In the genomic region with DNA sequence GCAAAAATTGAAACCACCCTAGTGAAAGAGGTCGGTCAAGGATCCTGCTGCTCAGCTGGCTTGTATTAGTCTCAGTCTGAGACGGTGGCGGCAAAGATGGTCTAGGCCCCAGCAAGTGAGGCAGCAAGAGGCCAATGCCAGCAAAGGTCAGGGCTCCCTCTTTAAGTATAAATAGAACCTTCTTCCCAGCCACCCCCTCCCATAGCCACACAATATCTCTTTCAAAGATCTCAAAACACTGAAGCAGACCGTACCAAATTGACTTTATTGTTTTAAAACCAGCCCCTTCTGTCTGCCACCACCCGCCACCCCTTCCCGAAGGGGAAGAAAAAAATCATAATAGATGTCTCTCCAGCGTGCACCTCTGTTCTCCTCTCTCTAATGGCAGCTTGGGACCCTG, we compare ENCODE assay signal across 24 cellular contexts.
DNase-seq lines count a peak whose midpoint lies in the region; ATAC-seq and TF ChIP-seq lines count a peak whose summit lies in the region.
"Had no signal": no experiment of that assay in that cellular context is flagged by ENCODE, and none has a peak within 500 bp of the region (broad histone marks: within the 10 kb centered on the region; RNA-seq: fewer than 3 reads in every experiment).

No MANE protein-coding gene starts in this region.

- POLR2A ChIA-PET in CD4-positive, alpha-beta T cell (lab: Charles Lee) = no interaction called here

- TF ChIP-seq CTCF in heart left ventricle (IDR thresholded peaks at IDR 0.05) (no peak), neural crest cell (conservative IDR thresholded peaks at IDR 0.05) (no peak)
- TF ChIP-seq CTCF in CD4-positive, alpha-beta T cell (IDR thresholded peaks at IDR 0.05) = no peak

- H3K4me1 ChIP-seq in heart left ventricle (peaks cover 0 to 7% (median 0%) of the 10 kb centered on the region in 12 donors), neuronal stem cell (ENCODE audit: control insufficient read depth in 2 of 2, insufficient read depth in 1 of 2, low read depth in 1 of 2, low read length in 2 of 2) (peaks cover 0 to 11% of the 10 kb centered on the region in 2 donors)

- no peak overlapping the region for H3K4me2 ChIP-seq in neuronal stem cell (ENCODE audit: insufficient read depth, low read length, poor library complexity, severe bottlenecking)
- H3K4me2 ChIP-seq: BLaER1 had no signal

- DNase-seq in cardiac septum (ENCODE audit: low spot score) (peak; percentile 7), heart left ventricle (no peak), foreskin melanocyte (peak; percentile 40), neural crest cell (ENCODE audit: low read depth, low spot score) (peak; percentile 25), DMS 273 treated with DMSO at 0.1 percent for 48 hours (lab: John Stamatoyannopoulos, UW) (no peak), neuronal stem cell (ENCODE audit: low spot score) (no peak)
- no peak for DNase-seq in activated naive CD4-positive, alpha-beta T cell treated with anti-CD3 and anti-CD28 coated beads for 36 hours
- DNase-seq in CD4-positive, alpha-beta T cell = no peak
- DNase-seq: 8988T; ACHN; CD4-positive, CD25-positive, alpha-beta regulatory T cell; GDM1; IMR-90; KG1; MG63; NCI-H1694; NCI-H2029 treated with DMSO at 0.1 percent for 48 hours; NCI-H526 treated with DMSO at 0.1 percent for 48 hours; SHP77 had no signal

- no peak for TF ChIP-seq POLR2A in heart left ventricle (IDR thresholded peaks at IDR 0.05)

- H3K79me1 ChIP-seq in neuronal stem cell (ENCODE audit: low read depth, low read length) = no peaks in the 10 kb centered on the region

- H3K23ac ChIP-seq in neuronal stem cell (ENCODE audit: low read depth, low read length, poor library complexity) = no peak overlapping the region

- H3K9me3 Mint-ChIP-seq in neural crest cell = no peaks in the 10 kb centered on the region
- H3K9me3 Mint-ChIP-seq in activated naive CD4-positive, alpha-beta T cell treated with anti-CD3 and anti-CD28 coated beads for 36 hours = no peaks in the 10 kb centered on the region
- no peaks in the 10 kb centered on the region for H3K9me3 Mint-ChIP-seq in CD4-positive, alpha-beta T cell

- peaks cover 46% of the 10 kb centered on the region for H3K4me1 Mint-ChIP-seq in neural crest cell
- no peaks in the 10 kb centered on the region for H3K4me1 Mint-ChIP-seq in activated naive CD4-positive, alpha-beta T cell treated with anti-CD3 and anti-CD28 coated beads for 36 hours (ENCODE audit: low read depth)
- no peaks in the 10 kb centered on the region for H3K4me1 Mint-ChIP-seq in CD4-positive, alpha-beta T cell (ENCODE audit: low read depth)

- no peak overlapping the region for H4K91ac ChIP-seq in neuronal stem cell (ENCODE audit: low read depth, low read length, poor library complexity)

- no peak overlapping the region for H3K18ac ChIP-seq in neuronal stem cell (ENCODE audit: low read length)

- H2BK15ac ChIP-seq in neuronal stem cell (ENCODE audit: low read length) = no peak overlapping the region

- H2BK120ac ChIP-seq in neuronal stem cell (ENCODE audit: low read depth, low read length) = no peak overlapping the region

- H3K4me3 ChIP-seq in heart left ventricle (no peak overlapping the region), neuronal stem cell (ENCODE audit: low read length in 2 of 2) (no peak overlapping the region)
- H3K4me3 ChIP-seq: BLaER1, GM12878, MG63, SK-N-MC had no signal

- H3K27ac ChIP-seq in heart left ventricle (no peak overlapping the region), neuronal stem cell (replicated peaks; ENCODE audit: low read length) (no peak overlapping the region)
- H3K27ac ChIP-seq in CD4-positive, alpha-beta T cell (ENCODE audit: low read depth, low read length) = no peak overlapping the region
- H3K27ac ChIP-seq: BLaER1, RWPE1, SK-N-MC had no signal

- H3K27me3 ChIP-seq in heart left ventricle (no peaks in the 10 kb centered on the region), neuronal stem cell (ENCODE audit: control insufficient read depth in 3 of 3, insufficient read depth in 3 of 3, low read depth in 1 of 3, low read length in 3 of 3) (peaks cover 0 to 7% (median 0%) of the 10 kb centered on the region in 3 experiments)
- H3K27me3 ChIP-seq in CD4-positive, alpha-beta T cell (ENCODE audit: control insufficient read depth, insufficient read depth, low read length) = peaks cover 3% of the 10 kb centered on the region
- H3K27me3 ChIP-seq: BLaER1, MG63 had no signal

- peak overlapping the region; percentile 16 for H3K4me3 Mint-ChIP-seq in neural crest cell
- no peak overlapping the region for H3K4me3 Mint-ChIP-seq in activated naive CD4-positive, alpha-beta T cell treated with anti-CD3 and anti-CD28 coated beads for 36 hours
- H3K4me3 Mint-ChIP-seq in CD4-positive, alpha-beta T cell = no peak overlapping the region
- H3K4me3 Mint-ChIP-seq: CD4-positive, CD25-positive, alpha-beta regulatory T cell had no signal

- no peak overlapping the region for H2AFZ ChIP-seq in neuronal stem cell (ENCODE audit: low read length)

- H3K9me3 ChIP-seq in heart left ventricle (peaks cover 0 to 12% (median 0%) of the 10 kb centered on the region in 12 donors), neuronal stem cell (replicated peaks in 1 of 2; ENCODE audit: control insufficient read depth in 2 of 2, insufficient read depth in 1 of 2, low read depth in 1 of 2, low read length in 2 of 2) (no peaks in the 10 kb centered on the region)
- H3K9me3 ChIP-seq in CD4-positive, alpha-beta T cell (ENCODE audit: control insufficient read depth, low read length) = no peaks in the 10 kb centered on the region
- H3K9me3 ChIP-seq: MG63 had no signal

- H2BK5ac ChIP-seq in neuronal stem cell (ENCODE audit: low read length) = no peak overlapping the region

- no peak overlapping the region for H3K4ac ChIP-seq in neuronal stem cell (ENCODE audit: low read length)

- H3K27me3 Mint-ChIP-seq in neural crest cell (ENCODE audit: low read depth) = no peaks in the 10 kb centered on the region
- H3K27me3 Mint-ChIP-seq in activated naive CD4-positive, alpha-beta T cell treated with anti-CD3 and anti-CD28 coated beads for 36 hours (ENCODE audit: low read depth) = peaks cover 8% of the 10 kb centered on the region
- H3K27me3 Mint-ChIP-seq in CD4-positive, alpha-beta T cell = peaks cover 21% of the 10 kb centered on the region
- H3K27me3 Mint-ChIP-seq: CD4-positive, CD25-positive, alpha-beta regulatory T cell had no signal

- H3K9ac ChIP-seq in neuronal stem cell (ENCODE audit: low read depth, low read length, poor library complexity) = no peak overlapping the region
- H3K9ac ChIP-seq: BLaER1 had no signal

- WGBS in heart left ventricle, 4 donors = 85 to 89% (median 87%) methylated on average over 7 of the region's 7 CpGs
- WGBS in neuronal stem cell (ENCODE audit: extremely low coverage in 2 of 2, insufficient read length in 2 of 2, insufficient replicate concordance in 1 of 2), 2 donors = no CpG with 5 or more reads among the region's 7 CpGs

- H3K36me3 ChIP-seq in heart left ventricle (no peaks in the 10 kb centered on the region), neuronal stem cell (replicated peaks in 1 of 2; ENCODE audit: control insufficient read depth in 2 of 2, insufficient read depth in 2 of 2, low read length in 2 of 2) (no peaks in the 10 kb centered on the region)
- H3K36me3 ChIP-seq: BLaER1 had no signal

- no peaks in the 10 kb centered on the region for H3K36me3 Mint-ChIP-seq in neural crest cell (ENCODE audit: low read depth)
- no peaks in the 10 kb centered on the region for H3K36me3 Mint-ChIP-seq in activated naive CD4-positive, alpha-beta T cell treated with anti-CD3 and anti-CD28 coated beads for 36 hours (ENCODE audit: low read depth)
- no peaks in the 10 kb centered on the region for H3K36me3 Mint-ChIP-seq in CD4-positive, alpha-beta T cell (ENCODE audit: low read depth)
- H3K36me3 Mint-ChIP-seq: CD4-positive, CD25-positive, alpha-beta regulatory T cell had no signal

- no peak overlapping the region for H4K8ac ChIP-seq in neuronal stem cell (ENCODE audit: low read depth, low read length)

- no peak overlapping the region for H3K14ac ChIP-seq in neuronal stem cell (ENCODE audit: low read length)

- ATAC-seq in heart left ventricle = no peak
- no peak for ATAC-seq in CD4-positive, alpha-beta T cell (ENCODE audit: poor library complexity)
- ATAC-seq: GM12878, HCT116 had no signal

- no peak overlapping the region for H3K27ac Mint-ChIP-seq in neural crest cell (ENCODE audit: unreplicated experiment)
- no peak overlapping the region for H3K27ac Mint-ChIP-seq in activated naive CD4-positive, alpha-beta T cell treated with anti-CD3 and anti-CD28 coated beads for 36 hours
- no peak overlapping the region for H3K27ac Mint-ChIP-seq in CD4-positive, alpha-beta T cell
- H3K27ac Mint-ChIP-seq: CD4-positive, CD25-positive, alpha-beta regulatory T cell had no signal

- CTCF ChIA-PET in activated naive CD4-positive, alpha-beta T cell treated with anti-CD3 and anti-CD28 coated beads for 36 hours (lab: Charles Lee) = no interaction called here
- CTCF ChIA-PET in CD4-positive, alpha-beta T cell (lab: Charles Lee) = no interaction called here

- no peak overlapping the region for H2BK12ac ChIP-seq in neuronal stem cell (ENCODE audit: low read length)

- H2AK5ac ChIP-seq in neuronal stem cell (ENCODE audit: low read depth, low read length) = no peak overlapping the region

- intact Hi-C loops in cardiac septum (cut with DNase I) (no loop called here), heart left ventricle (cut with DNase I) (no loop called here)
- intact Hi-C loops in activated naive CD4-positive, alpha-beta T cell treated with anti-CD3 and anti-CD28 coated beads for 36 hours (cut with micrococcal nuclease) = no loop called here
- intact Hi-C loops in CD4-positive, alpha-beta T cell (cut with DNase I, micrococcal nuclease) = no loop called here

Comparison
In these comparisons a context has a peak if more than half of its experiments do, and no peak if none do; other contexts are left out.
1. DNase-seq: peak in cardiac septum (single experiment), foreskin melanocyte (single experiment) and neural crest cell (single experiment); none in heart left ventricle (0 of 5), DMS 273 treated with DMSO at 0.1 percent for 48 hours (single experiment), neuronal stem cell (single experiment), activated naive CD4-positive, alpha-beta T cell treated with anti-CD3 and anti-CD28 coated beads for 36 hours (single experiment) and CD4-positive, alpha-beta T cell (0 of 10).